ENCODE assay signal across 20 cellular contexts in genomic region chr2:10371441-10372194, GRCh38.
DNase-seq lines count a peak whose midpoint lies in the region; ATAC-seq and TF ChIP-seq lines count a peak whose summit lies in the region.
"Had no signal": no experiment of that assay in that cellular context is flagged by ENCODE, and none has a peak within 500 bp of the region (broad histone marks: within the 10 kb centered on the region; RNA-seq: fewer than 3 reads in every experiment).

No MANE protein-coding gene starts in this region.

- peaks cover 3 to 17% of the 10 kb centered on the region in 2 donors for H3K36me3 Mint-ChIP-seq in CD4-positive, alpha-beta memory T cell

- CTCF ChIA-PET in CD4-positive, alpha-beta memory T cell (lab: Charles Lee; ENCODE audit: partially characterized antibody) = no interaction called here
- CTCF ChIA-PET in Panc1 (lab: Charles Lee) = no interaction called here

- no peaks in the 10 kb centered on the region for H3K9me3 Mint-ChIP-seq in CD4-positive, alpha-beta memory T cell
- H3K9me3 Mint-ChIP-seq: activated B cell treated with CpG ODN at 0.5 μM for 24 hours; activated CD4-positive, alpha-beta memory T cell treated with anti-CD3 and anti-CD28 coated beads, Interleukin-2, amount 10 ng/mL, durations not matched to agents 7 days and 5 days had no signal

- no peak for DNase-seq in CD4-positive, alpha-beta memory T cell
- no peak for DNase-seq in Panc1 (ENCODE audit: low read depth, low spot score)
- peak; percentile 72 for DNase-seq in retina
- no peak for DNase-seq in RKO (ENCODE audit: low spot score)
- DNase-seq in NCI-H1436 treated with DMSO at 0.1 percent for 48 hours (lab: John Stamatoyannopoulos, UW) = no peak
- DNase-seq in NCI-H748 (lab: John Stamatoyannopoulos, UW; ENCODE audit: unreplicated experiment) = no peak
- DNase-seq: activated B cell treated with CpG ODN at 0.5 μM for 24 hours; activated CD4-positive, alpha-beta memory T cell treated with anti-CD3 and anti-CD28 coated beads, Interleukin-2, amount 10 ng/mL, durations not matched to agents 7 days and 5 days; activated T-cell treated with anti-CD3 and anti-CD28 coated beads, Interleukin-2, amount 50 U/mL, for 1 hour; DND-41; GOT3; left ventricle myocardium inferior; NCI-H2029 treated with DMSO at 0.1 percent for 48 hours; NCI-H446; ovary; T-helper 9 cell had no signal

- H3K27ac ChIP-seq in CD4-positive, alpha-beta memory T cell (ENCODE audit: low read depth, low read length) = no peak overlapping the region
- peak overlapping the region; percentile 5 for H3K27ac ChIP-seq in Panc1 (ENCODE audit: low read length)
- peak overlapping the region; percentile 23 for H3K27ac ChIP-seq in layer of hippocampus (ENCODE audit: low read depth, low read length)
- H3K27ac ChIP-seq: HL-60, left ventricle myocardium inferior, ovary, SK-N-MC had no signal

- intact Hi-C loops in CD4-positive, alpha-beta memory T cell (cut with micrococcal nuclease) = no loop called here
- intact Hi-C loops in Panc1 (cut with micrococcal nuclease; ENCODE audit: unreplicated experiment) = no loop called here

- peak overlapping the region in 5 of 7 donors; percentile 52 to 75 (median 62) for H3K27ac Mint-ChIP-seq in CD4-positive, alpha-beta memory T cell
- H3K27ac Mint-ChIP-seq: activated B cell treated with CpG ODN at 0.5 μM for 24 hours; activated CD4-positive, alpha-beta memory T cell treated with anti-CD3 and anti-CD28 coated beads, Interleukin-2, amount 10 ng/mL, durations not matched to agents 7 days and 5 days; activated naive CD8-positive, alpha-beta T cell had no signal

- no peaks in the 10 kb centered on the region for H3K36me3 ChIP-seq in CD4-positive, alpha-beta memory T cell (ENCODE audit: insufficient read depth, low read length)
- no peaks in the 10 kb centered on the region for H3K36me3 ChIP-seq in Panc1 (ENCODE audit: control insufficient read depth, insufficient read depth, low read length)
- H3K36me3 ChIP-seq: left ventricle myocardium inferior, ovary had no signal

- peak; percentile 44 for ATAC-seq in Panc1

- no peak overlapping the region for H3K4me3 ChIP-seq in CD4-positive, alpha-beta memory T cell (ENCODE audit: low read length in 2 of 2)
- H3K4me3 ChIP-seq in Panc1 (ENCODE audit: low read depth in 2 of 2, low read length in 2 of 2) = no peak overlapping the region
- H3K4me3 ChIP-seq: left ventricle myocardium inferior, ovary, SK-N-MC had no signal

- H3K4me1 ChIP-seq in CD4-positive, alpha-beta memory T cell (ENCODE audit: insufficient read depth, low read length) = peaks cover 45% of the 10 kb centered on the region
- peaks cover 60% of the 10 kb centered on the region for H3K4me1 ChIP-seq in Panc1 (ENCODE audit: control insufficient read depth, insufficient read depth, low read length)

- H3K4me3 Mint-ChIP-seq in CD4-positive, alpha-beta memory T cell = peak overlapping the region in 1 of 8 donors; percentile 53
- H3K4me3 Mint-ChIP-seq: activated B cell treated with CpG ODN at 0.5 μM for 24 hours; activated CD4-positive, alpha-beta memory T cell treated with anti-CD3 and anti-CD28 coated beads, Interleukin-2, amount 10 ng/mL, durations not matched to agents 7 days and 5 days; activated naive CD8-positive, alpha-beta T cell had no signal

- peaks cover 26 to 80% (median 55%) of the 10 kb centered on the region in 4 donors for H3K4me1 Mint-ChIP-seq in CD4-positive, alpha-beta memory T cell

- H3K27me3 ChIP-seq in CD4-positive, alpha-beta memory T cell (ENCODE audit: insufficient read depth, low read length) = no peaks in the 10 kb centered on the region
- H3K27me3 ChIP-seq in Panc1 (ENCODE audit: control insufficient read depth, insufficient read depth, low read length) = no peaks in the 10 kb centered on the region
- H3K27me3 ChIP-seq in layer of hippocampus (ENCODE audit: control insufficient read depth, insufficient read depth, low read length) = no peaks in the 10 kb centered on the region
- H3K27me3 ChIP-seq: ovary had no signal

- H3K9me3 ChIP-seq in CD4-positive, alpha-beta memory T cell (ENCODE audit: control insufficient read depth in 1 of 2, low read length in 2 of 2) = no peaks in the 10 kb centered on the region
- no peaks in the 10 kb centered on the region for H3K9me3 ChIP-seq in Panc1 (ENCODE audit: control insufficient read depth, insufficient read depth, low read depth, low read length)
- H3K9me3 ChIP-seq: left ventricle myocardium inferior, ovary had no signal

- POLR2A ChIA-PET in CD4-positive, alpha-beta memory T cell (lab: Charles Lee; ENCODE audit: partially characterized antibody) = no interaction called here
- POLR2A ChIA-PET in Panc1 (lab: Charles Lee) = no interaction called here

- in situ Hi-C loops in Panc1 (cut with HindIII; ENCODE audit: low pct_unique_long_range_greater_than_20kb, low sequenced_read_pairs) = no loop called here

- no TSS peak for BruUV-seq in Panc1 (replicated peaks; lab: Mats Ljungman, UMichigan)

- no peak for TF ChIP-seq CTCF in Panc1 (IDR thresholded peaks at IDR 0.05)

- H3K27me3 Mint-ChIP-seq in CD4-positive, alpha-beta memory T cell = no peaks in the 10 kb centered on the region
- H3K27me3 Mint-ChIP-seq: activated B cell treated with CpG ODN at 0.5 μM for 24 hours; activated CD4-positive, alpha-beta memory T cell treated with anti-CD3 and anti-CD28 coated beads, Interleukin-2, amount 10 ng/mL, durations not matched to agents 7 days and 5 days; activated naive CD8-positive, alpha-beta T cell had no signal
